In genomic region chr16:28301620-28302019, GRCh38 we compare ENCODE assay signal across 24 cellular contexts.
"Had no signal": no experiment of that assay in that cellular context is flagged by ENCODE, and none has a peak within 500 bp of the region (broad histone marks: within the 10 kb centered on the region; RNA-seq: fewer than 3 reads in every experiment).

No MANE protein-coding gene starts in this region.

- H3K27me3 Mint-ChIP-seq: activated CD4-positive, alpha-beta T cell treated with anti-CD3 and anti-CD28 coated beads for 36 hours; type B pancreatic cell had no signal

- H3K27me3 ChIP-seq: adrenal gland, colonic mucosa, dorsolateral prefrontal cortex, vagina had no signal

- H3K4me3 Mint-ChIP-seq: activated CD4-positive, alpha-beta T cell treated with anti-CD3 and anti-CD28 coated beads for 36 hours; activated T-cell treated with anti-CD3 and anti-CD28 coated beads, Interleukin-2, amount 50 U/mL, for 72 hours; neural crest cell; type B pancreatic cell; WTC11 had no signal

- ATAC-seq: activated CD4-positive, alpha-beta T cell treated with anti-CD3 and anti-CD28 coated beads for 36 hours; activated T-cell treated with anti-CD3 and anti-CD28 coated beads, Interleukin-2, amount 50 U/mL, for 72 hours; sciatic nerve; WTC11 had no signal

- H3K27ac Mint-ChIP-seq: activated CD4-positive, alpha-beta T cell treated with anti-CD3 and anti-CD28 coated beads for 36 hours; activated T-cell treated with anti-CD3 and anti-CD28 coated beads, Interleukin-2, amount 50 U/mL, for 72 hours; type B pancreatic cell; WTC11 had no signal

- H3K4me3 ChIP-seq: adrenal gland, colonic mucosa, dorsolateral prefrontal cortex, esophagus muscularis mucosa, smooth muscle cell, thoracic aorta, vagina had no signal

- H3K9me3 Mint-ChIP-seq: activated T-cell treated with anti-CD3 and anti-CD28 coated beads, Interleukin-2, amount 50 U/mL, for 72 hours; neural crest cell; type B pancreatic cell; WTC11 had no signal

- H3K4me1 ChIP-seq: adrenal gland, colonic mucosa, vagina had no signal

- H3K27ac ChIP-seq: adrenal gland, colonic mucosa, esophagus muscularis mucosa, thoracic aorta, vagina had no signal

- H3K9me3 ChIP-seq: adrenal gland, colonic mucosa, esophagus muscularis mucosa, thoracic aorta, vagina had no signal

- DNase-seq: activated CD4-positive, alpha-beta T cell treated with anti-CD3 and anti-CD28 coated beads for 36 hours; activated CD4-positive, alpha-beta T cell treated with anti-CD3 and anti-CD28 coated beads, Interleukin-2, amount 50 U/mL, for 48 hours; activated CD8-positive, alpha-beta memory T cell treated with anti-CD3 and anti-CD28 coated beads, Interleukin-2, amount 50 U/mL, for 48 hours; activated effector memory CD4-positive, alpha-beta T cell treated with anti-CD3 and anti-CD28 coated beads, Interleukin-2, amount 50 U/mL, for 16 hours; activated naive CD4-positive, alpha-beta T cell treated with anti-CD3 and anti-CD28 coated beads, Interleukin-2, amount 50 U/mL, for 16 hours; activated T-cell treated with anti-CD3 and anti-CD28 coated beads, Interleukin-2, amount 50 U/mL, for 72 hours; adrenal gland; central memory CD4-positive, alpha-beta T cell; colonic mucosa; dorsolateral prefrontal cortex; hippocampal formation; occipital lobe; stimulated activated CD4-positive, alpha-beta T cell treated with anti-CD3 and anti-CD28 coated beads, Interleukin-2, amount 100 ng/mL, for 48 hours; stimulated activated CD8-positive, alpha-beta memory T cell treated with anti-CD3 and anti-CD28 coated beads, Interleukin-4, amount 100 ng/mL, for 48 hours; stimulated activated naive CD4-positive, alpha-beta T cell treated with Interleukin-2 at 50 U/mL for 16 hours; T-helper 9 cell had no signal

- H3K36me3 ChIP-seq: adrenal gland, colonic mucosa, esophagus muscularis mucosa, thoracic aorta, vagina had no signal
